ENCODE assay signal across 8 cellular contexts in the genomic region with DNA sequence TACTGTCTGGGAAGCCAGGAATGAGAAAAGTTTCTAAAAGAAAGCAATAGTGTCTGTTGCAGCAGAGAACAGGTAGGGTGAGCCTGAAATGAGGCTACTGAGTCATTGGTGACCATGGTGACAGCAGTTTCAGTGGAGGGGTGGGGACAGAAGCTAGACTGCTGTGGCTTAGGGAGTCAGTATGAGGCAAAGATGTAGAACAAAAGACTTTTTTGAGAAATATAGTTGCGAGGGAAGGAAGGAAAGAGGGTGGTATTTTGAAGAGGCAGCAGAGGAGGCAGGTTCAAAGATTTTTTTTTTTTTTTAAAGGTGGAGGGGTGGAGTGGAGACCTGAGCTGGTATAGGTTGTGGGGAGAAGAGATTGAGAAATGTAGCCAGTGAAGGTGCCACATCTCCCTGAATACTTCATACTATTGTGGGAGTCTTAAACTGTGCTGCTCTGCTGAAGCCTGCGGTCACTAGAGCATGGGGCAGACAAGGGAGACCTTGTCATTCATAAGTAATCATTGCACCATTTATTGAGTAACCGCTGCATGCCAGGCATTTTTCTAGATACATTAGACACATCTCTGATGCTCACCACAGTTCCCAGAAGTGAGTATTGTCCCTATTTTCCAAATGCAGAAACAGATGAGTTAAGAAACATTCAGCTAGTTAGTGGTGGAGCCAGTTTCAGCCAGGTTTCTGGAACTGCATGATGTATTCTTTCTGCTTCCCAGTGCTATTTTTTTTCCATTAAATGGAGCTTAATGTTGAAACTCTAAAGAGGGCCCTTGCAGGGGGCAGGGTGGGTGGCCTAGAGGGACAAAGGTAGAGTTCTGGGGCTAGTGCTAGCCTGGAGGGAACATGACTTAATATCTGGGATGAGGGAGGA. TPM values are rescaled to one million over a fixed set of nuclear protein-coding genes. Genes with fewer than 3 reads are reported as not detected.
DNase-seq lines count a peak whose midpoint lies in the region; ATAC-seq, FAIRE-seq and TF ChIP-seq lines count a peak whose summit lies in the region.
"Had no signal": no experiment of that assay in that cellular context is flagged by ENCODE, and none has a peak within 500 bp of the region (broad histone marks: within the 10 kb centered on the region; RNA-seq: fewer than 3 reads in every experiment).

No MANE protein-coding gene starts in this region.

- H3K4me1 Mint-ChIP-seq in WTC11 (peaks cover 15% of the 10 kb centered on the region), nephron (peaks cover 18% of the 10 kb centered on the region)

- TF ChIP-seq POLR2A in thyroid gland (IDR thresholded peaks at IDR 0.05): no peak

- no TSS peak for BruUV-seq in mammary epithelial cell (replicated peaks; lab: Mats Ljungman, UMichigan)

- peak overlapping the region; percentile 80 for H3K4me2 ChIP-seq in mammary epithelial cell (ENCODE audit: insufficient read depth, low read depth, low read length)

- H3K4me3 Mint-ChIP-seq in WTC11 (no peak overlapping the region), nephron (no peak overlapping the region)

- H3K27ac ChIP-seq in mammary epithelial cell (ENCODE audit: insufficient read depth, low read depth, low read length) (peak overlapping the region; percentile 97), thyroid gland (peak overlapping the region in 2 of 3 donors; percentile 32 to 55)

- no peak overlapping the region for H2AFZ ChIP-seq in mammary epithelial cell (ENCODE audit: low read depth, low read length)

- dilution Hi-C loops in mammary epithelial cell (cut with HindIII; ENCODE audit: low sequenced_read_pairs): no loop called here

- H3K27ac Mint-ChIP-seq in WTC11: no peak overlapping the region
- H3K27ac Mint-ChIP-seq in nephron: peak overlapping the region; percentile 1 to 61 (median 5)

- FAIRE-seq in GM19239 (lab: Jason Lieb, UNC): peak; percentile 91
- FAIRE-seq: endometrium had no signal

- POLR2A ChIA-PET in WTC11 (lab: Charles Lee): no interaction called here

- H3K9me3 ChIP-seq in mammary epithelial cell (replicated peaks; ENCODE audit: insufficient read depth, low read length) (no peaks in the 10 kb centered on the region), thyroid gland (no peaks in the 10 kb centered on the region)

- no peaks in the 10 kb centered on the region for H3K27me3 ChIP-seq in mammary epithelial cell (ENCODE audit: insufficient read depth, low read length)
- H3K27me3 ChIP-seq in thyroid gland: no peaks in the 10 kb centered on the region

- CTCF ChIA-PET in WTC11 (lab: Charles Lee): interaction anchor here (1.6 to 1.8 kb wide), 2 partner anchors 51 to 168 kb away, joined by 5 to 6 read pairs; no protein-coding TSS in a partner anchor
- CTCF ChIA-PET in mammary epithelial cell (lab: Charles Lee; ENCODE audit: low non-redundant PET): interaction anchor here (0.7 kb wide), 1 partner anchor 56 kb away, joined by 8 read pairs; no protein-coding TSS in a partner anchor

- H3K4me1 ChIP-seq in mammary epithelial cell (ENCODE audit: insufficient read depth, low read length) (peaks cover 57% of the 10 kb centered on the region), thyroid gland (peaks cover 37 to 50% of the 10 kb centered on the region in 2 donors)

- peak overlapping the region; percentile 93 for H3K9ac ChIP-seq in mammary epithelial cell (ENCODE audit: insufficient read depth, low read length)

- H4K20me1 ChIP-seq in mammary epithelial cell (ENCODE audit: insufficient read depth, low read length): no peaks in the 10 kb centered on the region

- H3K36me3 ChIP-seq in mammary epithelial cell (ENCODE audit: insufficient read depth, low read length): no peaks in the 10 kb centered on the region
- H3K36me3 ChIP-seq in thyroid gland: no peaks in the 10 kb centered on the region

- intact Hi-C loops in mammary epithelial cell (cut with micrococcal nuclease) (loop anchor here (1.0 to 5.0 kb wide), 4 partner anchors 14 to 167 kb away; a partner anchor contains a TSS), thyroid gland (cut with DNase I) (no loop called here)

- TF ChIP-seq CTCF in WTC11 (IDR thresholded peaks at IDR 0.05) (no peak), mammary epithelial cell (conservative IDR thresholded peaks at IDR 0.05 in 1 of 2, IDR thresholded peaks at IDR 0.05 in 1 of 2; ENCODE audit: extremely low read depth in 1 of 2, insufficient read depth in 1 of 2, low read depth in 1 of 2, low read length in 2 of 2) (no peak), nephron (IDR thresholded peaks at IDR 0.05; ENCODE audit: unreplicated experiment in 3 of 3) (no peak), thyroid gland (IDR thresholded peaks at IDR 0.05) (no peak)

- ATAC-seq in HG03354 (IDR thresholded peaks at IDR 0.05; ENCODE audit: poor library complexity, severe bottlenecking, unreplicated experiment) (peak; percentile 88), WTC11 (peak; percentile 59; the same call in 1 of the 2 replicates)

- H3K9me3 Mint-ChIP-seq in WTC11: peaks cover 7% of the 10 kb centered on the region
- H3K9me3 Mint-ChIP-seq in nephron: no peaks in the 10 kb centered on the region

- whole genome bisulfite sequencing in mammary epithelial cell (ENCODE audit: low coverage, missing lambda C conversion rate): 0% methylated on average over 3 of the region's 3 CpGs
- WGBS in thyroid gland, 2 donors: 67 to 78% methylated on average over 3 of the region's 3 CpGs

- in situ Hi-C loops in mammary epithelial cell (cut with MboI; ENCODE audit: low sequenced_read_pairs in 2 of 2): no loop called here

- DNase-seq in GM19239 (ENCODE audit: insufficient read length, low spot score): peak; percentile 36
- DNase-seq in WTC11 (ENCODE audit: low spot score): no peak
- DNase-seq in mammary epithelial cell: peak; percentile 97
- DNase-seq in thyroid gland: peak; percentile 45 to 57
- no peak for DNase-seq in NCI-H1436 (lab: John Stamatoyannopoulos, UW)

- H3K36me3 Mint-ChIP-seq in WTC11: 0 out of 2 replicates have a peak, but pooled peaks cover 2% of the 10 kb centered on the region
- H3K36me3 Mint-ChIP-seq in nephron (ENCODE audit: low read depth): no peaks in the 10 kb centered on the region

- no peaks in the 10 kb centered on the region; the same call in 1 of the 2 replicates for H3K27me3 Mint-ChIP-seq in WTC11 (ENCODE audit: low read depth)
- no peaks in the 10 kb centered on the region for H3K27me3 Mint-ChIP-seq in nephron (ENCODE audit: low read depth)

- H3K79me2 ChIP-seq in mammary epithelial cell (ENCODE audit: insufficient read depth, low read length): peaks cover 77% of the 10 kb centered on the region

- H3K4me3 ChIP-seq in mammary epithelial cell (replicated peaks in 1 of 3; ENCODE audit: insufficient read depth in 1 of 3, low read depth in 2 of 3, low read length in 3 of 3): peak overlapping the region in 1 of 3 experiments; percentile 25
- no peak overlapping the region for H3K4me3 ChIP-seq in thyroid gland (replicated peaks in 1 of 3)

TF ChIP-seq in WTC11, 78 proteins besides CTCF, POLR2A, EP300 and RAD21:
- TF ChIP-seq GABPB1 (CRISPR knock-in tag; IDR thresholded peaks at IDR 0.05): peak; percentile 94
- TF ChIP-seq, protein P1, sequence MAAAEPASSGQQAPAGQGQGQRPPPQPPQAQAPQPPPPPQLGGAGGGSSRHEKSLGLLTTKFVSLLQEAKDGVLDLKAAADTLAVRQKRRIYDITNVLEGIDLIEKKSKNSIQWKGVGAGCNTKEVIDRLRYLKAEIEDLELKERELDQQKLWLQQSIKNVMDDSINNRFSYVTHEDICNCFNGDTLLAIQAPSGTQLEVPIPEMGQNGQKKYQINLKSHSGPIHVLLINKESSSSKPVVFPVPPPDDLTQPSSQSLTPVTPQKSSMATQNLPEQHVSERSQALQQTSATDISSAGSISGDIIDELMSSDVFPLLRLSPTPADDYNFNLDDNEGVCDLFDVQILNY (CRISPR knock-in tag; IDR thresholded peaks at IDR 0.05): no peak

RNA-seq across cellular contexts. Expression of a gene that starts 49.9 kb away (rescaled TPM):
- total RNA-seq in WTC11 (2021): 17.0 to 18.0 TPM (median 17.4 TPM) in 3 replicates
- 10 to 100 TPM; 57.0 to 74.0 TPM for total RNA-seq in mammary epithelial cell
- polyA plus RNA-seq in mammary epithelial cell: 45.2 TPM
- 74.4 TPM for polyA minus RNA-seq in mammary epithelial cell
- total RNA-seq in thyroid gland: 10 to 100 TPM; 54.3 to 89.2 (median 71.0) TPM

Comparison
In these comparisons a context has a peak if more than half of its experiments do, and no peak if none do; other contexts are left out.
1. DNase-seq: peak in GM19239 (single experiment), mammary epithelial cell (single experiment) and thyroid gland (2 of 2); none in WTC11 (single experiment) and NCI-H1436 (single experiment).